ENCODE assay signal across 1 cellular context in the genomic region with DNA sequence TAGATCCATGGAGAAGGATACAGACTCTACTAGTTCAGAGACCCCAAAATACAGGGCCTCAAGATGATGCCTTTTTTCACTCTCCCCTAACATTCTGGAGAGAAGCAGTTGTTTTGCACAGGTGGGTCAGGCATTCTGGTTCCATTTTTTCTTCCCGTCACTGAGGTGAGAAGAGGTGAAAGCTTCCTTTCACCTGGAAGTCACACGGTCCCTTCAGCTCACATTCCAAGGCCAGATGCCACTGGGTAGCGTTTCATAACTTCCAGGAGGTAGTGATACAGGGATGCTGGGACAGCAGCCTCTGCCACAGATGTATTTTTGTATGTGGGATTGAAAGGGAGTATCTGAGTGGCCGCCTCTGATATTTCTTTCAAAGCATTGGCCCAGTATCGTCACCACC.
TF ChIP-seq lines count a peak whose summit lies in the region.

No MANE protein-coding gene starts in this region.

TF ChIP-seq in GM12878, 131 proteins besides CTCF, POLR2A, EP300 and RAD21:
- TF ChIP-seq EED (IDR thresholded peaks at IDR 0.05; ENCODE audit: low read depth), result no peak
- TF ChIP-seq EGR1 (IDR thresholded peaks at IDR 0.05; ENCODE audit: borderline replicate concordance in 1 of 2, low read depth in 2 of 2, low read length in 2 of 2), result no peak
- no peak for TF ChIP-seq BCL11A (IDR thresholded peaks at IDR 0.05; ENCODE audit: low read depth, low read length)
- TF ChIP-seq, protein P1, sequence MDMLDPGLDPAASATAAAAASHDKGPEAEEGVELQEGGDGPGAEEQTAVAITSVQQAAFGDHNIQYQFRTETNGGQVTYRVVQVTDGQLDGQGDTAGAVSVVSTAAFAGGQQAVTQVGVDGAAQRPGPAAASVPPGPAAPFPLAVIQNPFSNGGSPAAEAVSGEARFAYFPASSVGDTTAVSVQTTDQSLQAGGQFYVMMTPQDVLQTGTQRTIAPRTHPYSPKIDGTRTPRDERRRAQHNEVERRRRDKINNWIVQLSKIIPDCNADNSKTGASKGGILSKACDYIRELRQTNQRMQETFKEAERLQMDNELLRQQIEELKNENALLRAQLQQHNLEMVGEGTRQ (IDR thresholded peaks at IDR 0.05; ENCODE audit: borderline replicate concordance, low read depth, low read length), result no peak
- TF ChIP-seq, protein P2, sequence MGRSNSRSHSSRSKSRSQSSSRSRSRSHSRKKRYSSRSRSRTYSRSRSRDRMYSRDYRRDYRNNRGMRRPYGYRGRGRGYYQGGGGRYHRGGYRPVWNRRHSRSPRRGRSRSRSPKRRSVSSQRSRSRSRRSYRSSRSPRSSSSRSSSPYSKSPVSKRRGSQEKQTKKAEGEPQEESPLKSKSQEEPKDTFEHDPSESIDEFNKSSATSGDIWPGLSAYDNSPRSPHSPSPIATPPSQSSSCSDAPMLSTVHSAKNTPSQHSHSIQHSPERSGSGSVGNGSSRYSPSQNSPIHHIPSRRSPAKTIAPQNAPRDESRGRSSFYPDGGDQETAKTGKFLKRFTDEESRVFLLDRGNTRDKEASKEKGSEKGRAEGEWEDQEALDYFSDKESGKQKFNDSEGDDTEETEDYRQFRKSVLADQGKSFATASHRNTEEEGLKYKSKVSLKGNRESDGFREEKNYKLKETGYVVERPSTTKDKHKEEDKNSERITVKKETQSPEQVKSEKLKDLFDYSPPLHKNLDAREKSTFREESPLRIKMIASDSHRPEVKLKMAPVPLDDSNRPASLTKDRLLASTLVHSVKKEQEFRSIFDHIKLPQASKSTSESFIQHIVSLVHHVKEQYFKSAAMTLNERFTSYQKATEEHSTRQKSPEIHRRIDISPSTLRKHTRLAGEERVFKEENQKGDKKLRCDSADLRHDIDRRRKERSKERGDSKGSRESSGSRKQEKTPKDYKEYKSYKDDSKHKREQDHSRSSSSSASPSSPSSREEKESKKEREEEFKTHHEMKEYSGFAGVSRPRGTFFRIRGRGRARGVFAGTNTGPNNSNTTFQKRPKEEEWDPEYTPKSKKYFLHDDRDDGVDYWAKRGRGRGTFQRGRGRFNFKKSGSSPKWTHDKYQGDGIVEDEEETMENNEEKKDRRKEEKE (IDR thresholded peaks at IDR 0.05), result no peak
- TF ChIP-seq, protein P3, sequence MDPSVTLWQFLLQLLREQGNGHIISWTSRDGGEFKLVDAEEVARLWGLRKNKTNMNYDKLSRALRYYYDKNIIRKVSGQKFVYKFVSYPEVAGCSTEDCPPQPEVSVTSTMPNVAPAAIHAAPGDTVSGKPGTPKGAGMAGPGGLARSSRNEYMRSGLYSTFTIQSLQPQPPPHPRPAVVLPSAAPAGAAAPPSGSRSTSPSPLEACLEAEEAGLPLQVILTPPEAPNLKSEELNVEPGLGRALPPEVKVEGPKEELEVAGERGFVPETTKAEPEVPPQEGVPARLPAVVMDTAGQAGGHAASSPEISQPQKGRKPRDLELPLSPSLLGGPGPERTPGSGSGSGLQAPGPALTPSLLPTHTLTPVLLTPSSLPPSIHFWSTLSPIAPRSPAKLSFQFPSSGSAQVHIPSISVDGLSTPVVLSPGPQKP (IDR thresholded peaks at IDR 0.05; ENCODE audit: low read depth, low read length), result no peak
- TF ChIP-seq, protein P4, sequence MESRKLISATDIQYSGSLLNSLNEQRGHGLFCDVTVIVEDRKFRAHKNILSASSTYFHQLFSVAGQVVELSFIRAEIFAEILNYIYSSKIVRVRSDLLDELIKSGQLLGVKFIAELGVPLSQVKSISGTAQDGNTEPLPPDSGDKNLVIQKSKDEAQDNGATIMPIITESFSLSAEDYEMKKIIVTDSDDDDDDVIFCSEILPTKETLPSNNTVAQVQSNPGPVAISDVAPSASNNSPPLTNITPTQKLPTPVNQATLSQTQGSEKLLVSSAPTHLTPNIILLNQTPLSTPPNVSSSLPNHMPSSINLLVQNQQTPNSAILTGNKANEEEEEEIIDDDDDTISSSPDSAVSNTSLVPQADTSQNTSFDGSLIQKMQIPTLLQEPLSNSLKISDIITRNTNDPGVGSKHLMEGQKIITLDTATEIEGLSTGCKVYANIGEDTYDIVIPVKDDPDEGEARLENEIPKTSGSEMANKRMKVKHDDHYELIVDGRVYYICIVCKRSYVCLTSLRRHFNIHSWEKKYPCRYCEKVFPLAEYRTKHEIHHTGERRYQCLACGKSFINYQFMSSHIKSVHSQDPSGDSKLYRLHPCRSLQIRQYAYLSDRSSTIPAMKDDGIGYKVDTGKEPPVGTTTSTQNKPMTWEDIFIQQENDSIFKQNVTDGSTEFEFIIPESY (IDR thresholded peaks at IDR 0.05), result no peak
- TF ChIP-seq STAT3 (IDR thresholded peaks at IDR 0.05; ENCODE audit: low read depth, low read length), result no peak
- TF ChIP-seq PML (IDR thresholded peaks at IDR 0.05; ENCODE audit: low read length), result no peak
- TF ChIP-seq, protein P5, sequence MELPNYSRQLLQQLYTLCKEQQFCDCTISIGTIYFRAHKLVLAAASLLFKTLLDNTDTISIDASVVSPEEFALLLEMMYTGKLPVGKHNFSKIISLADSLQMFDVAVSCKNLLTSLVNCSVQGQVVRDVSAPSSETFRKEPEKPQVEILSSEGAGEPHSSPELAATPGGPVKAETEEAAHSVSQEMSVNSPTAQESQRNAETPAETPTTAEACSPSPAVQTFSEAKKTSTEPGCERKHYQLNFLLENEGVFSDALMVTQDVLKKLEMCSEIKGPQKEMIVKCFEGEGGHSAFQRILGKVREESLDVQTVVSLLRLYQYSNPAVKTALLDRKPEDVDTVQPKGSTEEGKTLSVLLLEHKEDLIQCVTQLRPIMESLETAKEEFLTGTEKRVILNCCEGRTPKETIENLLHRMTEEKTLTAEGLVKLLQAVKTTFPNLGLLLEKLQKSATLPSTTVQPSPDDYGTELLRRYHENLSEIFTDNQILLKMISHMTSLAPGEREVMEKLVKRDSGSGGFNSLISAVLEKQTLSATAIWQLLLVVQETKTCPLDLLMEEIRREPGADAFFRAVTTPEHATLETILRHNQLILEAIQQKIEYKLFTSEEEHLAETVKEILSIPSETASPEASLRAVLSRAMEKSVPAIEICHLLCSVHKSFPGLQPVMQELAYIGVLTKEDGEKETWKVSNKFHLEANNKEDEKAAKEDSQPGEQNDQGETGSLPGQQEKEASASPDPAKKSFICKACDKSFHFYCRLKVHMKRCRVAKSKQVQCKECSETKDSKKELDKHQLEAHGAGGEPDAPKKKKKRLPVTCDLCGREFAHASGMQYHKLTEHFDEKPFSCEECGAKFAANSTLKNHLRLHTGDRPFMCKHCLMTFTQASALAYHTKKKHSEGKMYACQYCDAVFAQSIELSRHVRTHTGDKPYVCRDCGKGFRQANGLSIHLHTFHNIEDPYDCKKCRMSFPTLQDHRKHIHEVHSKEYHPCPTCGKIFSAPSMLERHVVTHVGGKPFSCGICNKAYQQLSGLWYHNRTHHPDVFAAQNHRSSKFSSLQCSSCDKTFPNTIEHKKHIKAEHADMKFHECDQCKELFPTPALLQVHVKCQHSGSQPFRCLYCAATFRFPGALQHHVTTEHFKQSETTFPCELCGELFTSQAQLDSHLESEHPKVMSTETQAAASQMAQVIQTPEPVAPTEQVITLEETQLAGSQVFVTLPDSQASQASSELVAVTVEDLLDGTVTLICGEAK (IDR thresholded peaks at IDR 0.05; ENCODE audit: borderline replicate concordance), result no peak
- TF ChIP-seq PAX5 (IDR thresholded peaks at IDR 0.05; ENCODE audit: borderline replicate concordance, low read depth, low read length), result no peak
- no peak for TF ChIP-seq ATF7 (IDR thresholded peaks at IDR 0.05; ENCODE audit: low read depth)
- TF ChIP-seq BHLHE40 (IDR thresholded peaks at IDR 0.05; ENCODE audit: borderline replicate concordance in 1 of 2, low read depth in 2 of 2, low read length in 1 of 2), result no peak
- TF ChIP-seq YBX1 (IDR thresholded peaks at IDR 0.05), result no peak
- TF ChIP-seq ZBED1 (IDR thresholded peaks at IDR 0.05; ENCODE audit: borderline replicate concordance), result no peak
- no peak for TF ChIP-seq RFX5 (IDR thresholded peaks at IDR 0.05; ENCODE audit: low read depth, low read length)
- TF ChIP-seq YY1 (IDR thresholded peaks at IDR 0.05; ENCODE audit: low read depth, low read length), result no peak
- no peak for TF ChIP-seq KAT2A (conservative IDR thresholded peaks at IDR 0.05; ENCODE audit: control insufficient read depth, low read depth, low read length)
